20 cellular contexts compared by ENCODE assay signal in genomic region chr1:33165209-33165608, GRCh38.
"Had no signal": no experiment of that assay in that cellular context is flagged by ENCODE, and none has a peak within 500 bp of the region (broad histone marks: within the 10 kb centered on the region; RNA-seq: fewer than 3 reads in every experiment).

No MANE protein-coding gene starts in this region.

- ATAC-seq: activated CD8-positive, alpha-beta T cell treated with anti-CD3 and anti-CD28 coated beads for 36 hours; effector memory CD8-positive, alpha-beta T cell; gastrocnemius medialis; heart right ventricle; left ventricle myocardium superior; natural killer cell treated with Interleukin-12 subunit alpha and Interleukin-12 subunit beta and Interleukin-15 and Interleukin-18, amount 100 ng/mL, for 72 hours; sciatic nerve; stimulated activated naive CD8-positive, alpha-beta T cell treated with anti-CD3 and anti-CD28 coated beads, Interleukin-15, amount 100 ng/mL, for 72 hours; upper lobe of right lung had no signal

- H3K9me3 Mint-ChIP-seq: activated B cell treated with CpG ODN at 0.5 μM for 24 hours; activated CD8-positive, alpha-beta T cell treated with anti-CD3 and anti-CD28 coated beads for 36 hours; dendritic cell treated with granulocyte-macrophage colony-stimulating factor and Interleukin-4, amounts not matched to agents 40 ng/mL and 50 ng/mL, for 4 days; effector memory CD8-positive, alpha-beta T cell; memory B cell; natural killer cell treated with Interleukin-12 subunit alpha and Interleukin-12 subunit beta and Interleukin-15 and Interleukin-18, amount 100 ng/mL, for 72 hours; stimulated activated naive CD8-positive, alpha-beta T cell treated with anti-CD3 and anti-CD28 coated beads, Interleukin-15, amount 100 ng/mL, for 72 hours had no signal

- H3K4me3 ChIP-seq: gastrocnemius medialis, heart right ventricle, ovary, upper lobe of right lung had no signal

- H3K36me3 ChIP-seq: gastrocnemius medialis, ovary, upper lobe of right lung had no signal

- DNase-seq: activated B cell treated with CpG ODN at 0.5 μM for 24 hours; activated CD4-positive, alpha-beta T cell treated with anti-CD3 and anti-CD28 coated beads for 48 hours; activated CD8-positive, alpha-beta memory T cell treated with anti-CD3 and anti-CD28 coated beads, Interleukin-2, amount 50 U/mL, for 4 hours; activated CD8-positive, alpha-beta T cell treated with anti-CD3 and anti-CD28 coated beads for 36 hours; anterior cingulate cortex; brain microvascular endothelial cell; cerebellar nuclear complex; effector memory CD8-positive, alpha-beta T cell; gastrocnemius medialis; heart right ventricle; kidney; left ventricle myocardium superior; ovary; stimulated activated naive CD8-positive, alpha-beta T cell treated with anti-CD3 and anti-CD28 coated beads, Interleukin-15, amount 100 ng/mL, for 72 hours; T-helper 2 cell; upper lobe of right lung had no signal

- H3K4me1 ChIP-seq: upper lobe of right lung had no signal

- H3K27ac Mint-ChIP-seq: activated B cell treated with CpG ODN at 0.5 μM for 24 hours; activated CD8-positive, alpha-beta T cell treated with anti-CD3 and anti-CD28 coated beads for 36 hours; dendritic cell treated with granulocyte-macrophage colony-stimulating factor and Interleukin-4, amounts not matched to agents 40 ng/mL and 50 ng/mL, for 4 days; effector memory CD8-positive, alpha-beta T cell; memory B cell; natural killer cell treated with Interleukin-12 subunit alpha and Interleukin-12 subunit beta and Interleukin-15 and Interleukin-18, amount 100 ng/mL, for 72 hours had no signal

- H3K4me1 Mint-ChIP-seq: activated B cell treated with CpG ODN at 0.5 μM for 24 hours; memory B cell; stimulated activated naive CD8-positive, alpha-beta T cell treated with anti-CD3 and anti-CD28 coated beads, Interleukin-15, amount 100 ng/mL, for 72 hours had no signal

- H3K27me3 ChIP-seq: brain microvascular endothelial cell, gastrocnemius medialis, heart right ventricle, ovary, upper lobe of right lung had no signal

- H3K27me3 Mint-ChIP-seq: activated B cell treated with CpG ODN at 0.5 μM for 24 hours; activated CD8-positive, alpha-beta T cell treated with anti-CD3 and anti-CD28 coated beads for 36 hours; effector memory CD8-positive, alpha-beta T cell; memory B cell; natural killer cell treated with Interleukin-12 subunit alpha and Interleukin-12 subunit beta and Interleukin-15 and Interleukin-18, amount 100 ng/mL, for 72 hours; stimulated activated naive CD8-positive, alpha-beta T cell treated with anti-CD3 and anti-CD28 coated beads, Interleukin-15, amount 100 ng/mL, for 72 hours had no signal

- H3K27ac ChIP-seq: gastrocnemius medialis, heart right ventricle, ovary, upper lobe of right lung had no signal

- H3K4me3 Mint-ChIP-seq: activated B cell treated with CpG ODN at 0.5 μM for 24 hours; activated CD8-positive, alpha-beta T cell treated with anti-CD3 and anti-CD28 coated beads for 36 hours; dendritic cell treated with granulocyte-macrophage colony-stimulating factor and Interleukin-4, amounts not matched to agents 40 ng/mL and 50 ng/mL, for 4 days; effector memory CD8-positive, alpha-beta T cell; memory B cell; natural killer cell treated with Interleukin-12 subunit alpha and Interleukin-12 subunit beta and Interleukin-15 and Interleukin-18, amount 100 ng/mL, for 72 hours; stimulated activated naive CD8-positive, alpha-beta T cell treated with anti-CD3 and anti-CD28 coated beads, Interleukin-15, amount 100 ng/mL, for 72 hours had no signal

- H3K9me3 ChIP-seq: gastrocnemius medialis, heart right ventricle, ovary, upper lobe of right lung had no signal

- H3K36me3 Mint-ChIP-seq: natural killer cell treated with Interleukin-12 subunit alpha and Interleukin-12 subunit beta and Interleukin-15 and Interleukin-18, amount 100 ng/mL, for 72 hours had no signal
